Comparison of ENCODE assay signal across 8 cellular contexts in genomic region chr20:64079273-64080012, GRCh38. TPM values are rescaled to one million over a fixed set of nuclear protein-coding genes. Genes with fewer than 3 reads are reported as not detected.
DNase-seq lines count a peak whose midpoint lies in the region; ATAC-seq, FAIRE-seq and TF ChIP-seq lines count a peak whose summit lies in the region.

Gene RGS19 (minus strand): TSS chr20:64079518. CDS start chr20:64076886, 2,632 bp downstream.

- H3K79me2 ChIP-seq in keratinocyte (ENCODE audit: control insufficient read depth, insufficient read depth, low read length), result peaks cover 2% of the 10 kb centered on the region

- H4K20me1 ChIP-seq in keratinocyte (ENCODE audit: control insufficient read depth, extremely low read depth, insufficient read depth, low read length), result no peaks in the 10 kb centered on the region

- no peak for FAIRE-seq in keratinocyte (lab: Jason Lieb, UNC)

- POLR2A ChIA-PET in WTC11 (lab: Charles Lee), result interaction anchor here (1.0 to 1.1 kb wide), 2 partner anchors 13 to 583 kb away, joined by 3 to 4 read pairs; no protein-coding TSS in a partner anchor

- H3K4me3 Mint-ChIP-seq in WTC11, result peak within 1 kb of the TSS; percentile 80

- peak within 1 kb of the TSS; percentile 30 for H2AFZ ChIP-seq in keratinocyte (ENCODE audit: control insufficient read depth, low read length)

- peaks cover 29% of the 10 kb centered on the region for H3K4me1 Mint-ChIP-seq in WTC11

- ATAC-seq in WTC11 (peak; percentile 40), GM19035 (IDR thresholded peaks at IDR 0.05; ENCODE audit: unreplicated experiment) (no peak)

- no peak for TF ChIP-seq CTCF in WTC11 (IDR thresholded peaks at IDR 0.05)
- no peak for TF ChIP-seq CTCF in keratinocyte (optimal IDR thresholded peaks at IDR 0.05 in 1 of 3, IDR thresholded peaks at IDR 0.05 in 1 of 3, conservative IDR thresholded peaks at IDR 0.05 in 1 of 3; ENCODE audit: extremely low read depth in 1 of 3, insufficient read depth in 2 of 3, low read length in 3 of 3)

- H3K4me1 ChIP-seq in HAP-1, result peaks cover 17% of the 10 kb centered on the region
- H3K4me1 ChIP-seq in keratinocyte (ENCODE audit: control insufficient read depth, extremely low read depth, insufficient read depth, low read length), result peaks cover 19% of the 10 kb centered on the region

- H3K36me3 ChIP-seq in HAP-1 (replicated peaks), result no peaks in the 10 kb centered on the region
- peaks cover 0 to 1% of the 10 kb centered on the region in 2 experiments for H3K36me3 ChIP-seq in keratinocyte (ENCODE audit: control insufficient read depth in 2 of 2, extremely low read depth in 1 of 2, insufficient read depth in 2 of 2, low read length in 2 of 2)

- H3K9me3 Mint-ChIP-seq in WTC11, result no peaks in the 10 kb centered on the region

- no peak within 1 kb of the TSS for H3K27ac Mint-ChIP-seq in WTC11

- peak within 1 kb of the TSS; percentile 97 for H3K4me2 ChIP-seq in keratinocyte (ENCODE audit: control insufficient read depth, extremely low read depth, insufficient read depth, low read depth, low read length)

- peak within 1 kb of the TSS; percentile 72 for H3K9ac ChIP-seq in keratinocyte (ENCODE audit: control insufficient read depth, extremely low read depth, insufficient read depth, low read length)

- H3K27ac ChIP-seq in keratinocyte (ENCODE audit: control insufficient read depth, insufficient read depth, low read length), result no peak within 1 kb of the TSS

- H3K27me3 Mint-ChIP-seq in WTC11 (ENCODE audit: low read depth), result peaks cover 35% of the 10 kb centered on the region

- H3K36me3 Mint-ChIP-seq in WTC11, result no peaks in the 10 kb centered on the region

- no peaks in the 10 kb centered on the region for H3K9me1 ChIP-seq in keratinocyte (ENCODE audit: control insufficient read depth, extremely low read depth, insufficient read depth, low read length)

- dilution Hi-C loops in keratinocyte (cut with MboI; ENCODE audit: extremely low pct_ligation_motif_present, low sequenced_read_pairs), result no loop called here

- peak; percentile 95 for DNase-seq in GDM1 (lab: John Stamatoyannopoulos, UW)
- peak; percentile 71 to 88 for DNase-seq in HAP-1 (ENCODE audit: low spot score in 2 of 2)
- DNase-seq in NCI-H1694 treated with DMSO at 0.1 percent for 48 hours (lab: John Stamatoyannopoulos, UW), result peak; percentile 22
- DNase-seq in WTC11 (ENCODE audit: low spot score), result peak; percentile 75
- DNase-seq in cerebellar cortex (ENCODE audit: low spot score), result peak; percentile 57
- DNase-seq in keratinocyte (ENCODE audit: low read depth, low spot score), result no peak
- DNase-seq in stimulated activated CD4-positive, alpha-beta T cell treated with anti-CD3 and anti-CD28 coated beads, Interleukin-12 subunit alpha, Interleukin-12 subunit beta, amount 100 ng/mL, for 4 hours, result peak; percentile 69

- peak within 1 kb of the TSS; percentile 63 for H3K4me3 ChIP-seq in HAP-1
- H3K4me3 ChIP-seq in keratinocyte (ENCODE audit: control insufficient read depth in 2 of 3, extremely low read depth in 1 of 3, insufficient read depth in 2 of 3, low read depth in 1 of 3, low read length in 3 of 3), result peak within 1 kb of the TSS; percentile 78 to 93 (median 79)

- no peaks in the 10 kb centered on the region for H3K27me3 ChIP-seq in HAP-1 (ENCODE audit: low read depth)
- peaks cover 25% of the 10 kb centered on the region for H3K27me3 ChIP-seq in keratinocyte (ENCODE audit: control insufficient read depth, extremely low read depth, insufficient read depth, low read length)

- H3K9me3 ChIP-seq in HAP-1, result no peaks in the 10 kb centered on the region; the same call in 1 of the 2 replicates
- no peaks in the 10 kb centered on the region for H3K9me3 ChIP-seq in keratinocyte (ENCODE audit: control insufficient read depth, low read depth, low read length)

- in situ Hi-C loops in HAP-1 (cut with MboI; ENCODE audit: low sequenced_read_pairs), result no loop called here

- CTCF ChIA-PET in WTC11 (lab: Charles Lee), result interaction anchor here (0.7 to 4.2 kb wide), 12 partner anchors 9 to 99 kb away, joined by 3 to 16 read pairs (median 6); partner anchors contain the start of gene PRPF6

TF ChIP-seq in WTC11, 78 proteins besides CTCF, POLR2A, EP300 and RAD21 (continues in another document):
- TF ChIP-seq PREB (CRISPR knock-in tag; IDR thresholded peaks at IDR 0.05; ENCODE audit: borderline replicate concordance), result no peak
- TF ChIP-seq SOX15 (CRISPR knock-in tag; IDR thresholded peaks at IDR 0.05), result no peak
- TF ChIP-seq ZNF232 (CRISPR knock-in tag; IDR thresholded peaks at IDR 0.05), result no peak
- TF ChIP-seq MLX (CRISPR knock-in tag; IDR thresholded peaks at IDR 0.05), result no peak
- TF ChIP-seq MAX (CRISPR knock-in tag; IDR thresholded peaks at IDR 0.05), result peak; percentile 41; the same call in 1 of the 2 replicates
- TF ChIP-seq TEAD1 (CRISPR knock-in tag; IDR thresholded peaks at IDR 0.05), result no peak
- 0 out of 2 replicates have a peak, but pooled peaks have one; percentile 46 for TF ChIP-seq E2F5 (CRISPR knock-in tag; IDR thresholded peaks at IDR 0.05)
- no peak for TF ChIP-seq ATF1 (CRISPR knock-in tag; IDR thresholded peaks at IDR 0.05)
- 0 out of 2 replicates have a peak, but pooled peaks have one; percentile 40 for TF ChIP-seq ELF4 (CRISPR knock-in tag; IDR thresholded peaks at IDR 0.05; ENCODE audit: low read depth)
- no peak for TF ChIP-seq NR3C1 (CRISPR knock-in tag; conservative IDR thresholded peaks at IDR 0.05; ENCODE audit: low read depth)
- TF ChIP-seq HMGXB4 (CRISPR knock-in tag; IDR thresholded peaks at IDR 0.05), result no peak; the same call in 1 of the 2 replicates
- TF ChIP-seq RORB (CRISPR knock-in tag; IDR thresholded peaks at IDR 0.05), result no peak
- no peak for TF ChIP-seq SMAD4 (CRISPR knock-in tag; IDR thresholded peaks at IDR 0.05)

RNA-seq across cellular contexts. Expression of gene RGS19, which starts in this region (rescaled TPM):
- total RNA-seq in WTC11 (2021), result 13.8 to 15.9 TPM (median 15.1 TPM) in 3 replicates
- polyA plus RNA-seq in keratinocyte, result 11.6 to 17.4 TPM (median 11.8 TPM) in 3 replicates
- polyA plus RNA-seq in keratinocyte (2011; ENCODE audit: low read depth), result 1.3 TPM
- polyA plus RNA-seq in keratinocyte (2011; cell fraction: cytosol; rRNA removed), result 12.3 and 23.7 TPM in 2 replicates
- polyA plus RNA-seq in keratinocyte (2011; cell fraction: nucleus; rRNA removed), result 8.4 and 13.6 TPM in 2 replicates
- polyA plus RNA-seq in keratinocyte (2012; ENCODE audit: low replicate concordance), result 6.2 and 15.9 TPM in 2 replicates
- polyA minus RNA-seq in keratinocyte, result 8.5 to 19.6 TPM (median 10.8 TPM) in 3 replicates
- polyA minus RNA-seq in keratinocyte (2011; cell fraction: cytosol; rRNA and poly(A)+ RNA removed), result 36.3 TPM
- polyA minus RNA-seq in keratinocyte (2011; cell fraction: nucleus; rRNA and poly(A)+ RNA removed), result 5.4 and 6.9 TPM in 2 replicates
